In the genomic region with DNA sequence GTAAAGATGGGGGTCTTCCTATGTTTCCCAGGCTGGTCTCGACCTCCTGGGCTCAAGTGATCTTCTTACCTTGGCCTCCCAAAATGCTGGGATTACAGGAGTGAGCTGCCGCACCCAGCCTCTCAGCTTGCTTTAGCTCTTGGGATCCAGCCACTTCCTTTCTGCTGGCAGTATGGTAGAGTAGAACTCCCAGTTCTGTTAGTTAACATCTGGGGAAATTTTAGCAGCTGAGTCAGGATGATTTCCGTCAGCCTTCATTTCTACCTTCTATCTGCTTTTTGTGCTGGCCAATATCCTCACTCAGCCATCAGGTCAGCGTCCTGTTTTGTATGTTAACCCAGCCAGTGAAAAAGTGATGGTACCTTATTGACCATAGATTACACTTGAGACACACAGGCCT, we compare ENCODE assay signal across 25 cellular contexts.
"Had no signal": no experiment of that assay in that cellular context is flagged by ENCODE, and none has a peak within 500 bp of the region (broad histone marks: within the 10 kb centered on the region; RNA-seq: fewer than 3 reads in every experiment).

No MANE protein-coding gene starts in this region.

- H3K4me1 ChIP-seq: heart right ventricle, pancreas, prostate gland, right lobe of liver, transverse colon, upper lobe of right lung had no signal

- H3K36me3 ChIP-seq: heart right ventricle, pancreas, prostate gland, right lobe of liver, transverse colon, upper lobe of right lung had no signal

- H3K27ac ChIP-seq: hepatocyte, pancreas, prostate gland, right lobe of liver, transverse colon, upper lobe of right lung had no signal

- H2AFZ ChIP-seq: hepatocyte had no signal

- H3K79me2 ChIP-seq: hepatocyte had no signal

- H3K27me3 ChIP-seq: hepatocyte, right lobe of liver, transverse colon, upper lobe of right lung had no signal

- ATAC-seq: left lobe of liver; natural killer cell; pancreas; right lobe of liver; stimulated activated memory B cell treated with anti-CD40 and anti-IgM and Interleukin-4, amounts not matched to agents 10 μg/mL and 1 μg/mL and 100 μg/mL, for 72 hours; stimulated activated naive CD8-positive, alpha-beta T cell treated with anti-CD3 and anti-CD28 coated beads, Interleukin-15, amount 100 ng/mL, for 72 hours; upper lobe of right lung had no signal

- H3K4me3 ChIP-seq: heart right ventricle, hepatocyte, lung, pancreas, prostate gland, right lobe of liver, smooth muscle cell, transverse colon, upper lobe of right lung had no signal

- DNase-seq: glutamatergic neuron; heart right ventricle; islet precursor cell; mesendoderm; naive B cell; natural killer cell; pancreas; posterior cingulate gyrus; retina; right lobe of liver; stimulated activated CD4-positive, alpha-beta T cell treated with anti-CD3 and anti-CD28 coated beads, Interleukin-1b, Interleukin-23, amount 100 ng/mL, for 48 hours; stimulated activated CD4-positive, alpha-beta T cell treated with anti-CD3 and anti-CD28 coated beads, Interleukin-2, amount 100 ng/mL, for 48 hours; stimulated activated CD4-positive, alpha-beta T cell treated with anti-CD3 and anti-CD28 coated beads, Interleukin-4, amount 100 ng/mL, for 4 hours; stimulated activated CD8-positive, alpha-beta memory T cell treated with anti-CD3 and anti-CD28 coated beads, Interleukin-4, amount 100 ng/mL, for 48 hours; stimulated activated naive CD4-positive, alpha-beta T cell treated with Interleukin-2 at 50 U/mL for 16 hours; stimulated activated naive CD8-positive, alpha-beta T cell treated with anti-CD3 and anti-CD28 coated beads, Interleukin-15, amount 100 ng/mL, for 72 hours; substantia nigra; transverse colon; upper lobe of right lung had no signal

- H3K4me2 ChIP-seq: hepatocyte, smooth muscle cell had no signal

- H3K9me3 ChIP-seq: heart right ventricle, pancreas, prostate gland, right lobe of liver, transverse colon, upper lobe of right lung had no signal
